Comparison of ENCODE assay signal across 2 cellular contexts in the genomic region with DNA sequence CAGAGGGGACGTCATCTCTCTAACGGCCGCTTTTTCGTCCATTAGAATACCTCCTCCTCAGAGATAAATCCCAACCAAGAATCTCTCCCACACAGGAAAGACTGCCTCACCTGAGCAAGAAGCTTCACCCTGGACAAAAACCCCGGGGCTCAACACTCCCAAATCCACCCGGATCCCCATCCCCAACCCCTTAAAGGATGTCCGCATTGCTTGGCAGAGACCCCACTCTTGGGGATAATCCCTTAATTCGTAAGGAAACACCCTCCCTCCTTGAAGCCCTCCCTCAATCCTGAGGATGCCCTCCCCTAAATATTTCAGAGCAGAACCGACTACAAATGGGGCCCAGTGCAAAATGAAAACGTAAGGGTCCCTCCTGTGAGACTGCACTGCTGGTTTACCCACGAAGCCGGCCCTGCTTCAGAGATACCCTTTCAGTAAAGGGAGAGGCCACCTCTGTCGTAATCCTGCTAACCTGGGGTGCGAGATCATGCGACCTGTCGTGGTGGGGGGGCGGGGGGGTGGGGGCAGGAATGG.
TF ChIP-seq lines count a peak whose summit lies in the region.

No MANE protein-coding gene starts in this region.

TF ChIP-seq in A549, 52 proteins besides CTCF, POLR2A, EP300 and RAD21 (continued from another document):
- TF ChIP-seq, protein P1, sequence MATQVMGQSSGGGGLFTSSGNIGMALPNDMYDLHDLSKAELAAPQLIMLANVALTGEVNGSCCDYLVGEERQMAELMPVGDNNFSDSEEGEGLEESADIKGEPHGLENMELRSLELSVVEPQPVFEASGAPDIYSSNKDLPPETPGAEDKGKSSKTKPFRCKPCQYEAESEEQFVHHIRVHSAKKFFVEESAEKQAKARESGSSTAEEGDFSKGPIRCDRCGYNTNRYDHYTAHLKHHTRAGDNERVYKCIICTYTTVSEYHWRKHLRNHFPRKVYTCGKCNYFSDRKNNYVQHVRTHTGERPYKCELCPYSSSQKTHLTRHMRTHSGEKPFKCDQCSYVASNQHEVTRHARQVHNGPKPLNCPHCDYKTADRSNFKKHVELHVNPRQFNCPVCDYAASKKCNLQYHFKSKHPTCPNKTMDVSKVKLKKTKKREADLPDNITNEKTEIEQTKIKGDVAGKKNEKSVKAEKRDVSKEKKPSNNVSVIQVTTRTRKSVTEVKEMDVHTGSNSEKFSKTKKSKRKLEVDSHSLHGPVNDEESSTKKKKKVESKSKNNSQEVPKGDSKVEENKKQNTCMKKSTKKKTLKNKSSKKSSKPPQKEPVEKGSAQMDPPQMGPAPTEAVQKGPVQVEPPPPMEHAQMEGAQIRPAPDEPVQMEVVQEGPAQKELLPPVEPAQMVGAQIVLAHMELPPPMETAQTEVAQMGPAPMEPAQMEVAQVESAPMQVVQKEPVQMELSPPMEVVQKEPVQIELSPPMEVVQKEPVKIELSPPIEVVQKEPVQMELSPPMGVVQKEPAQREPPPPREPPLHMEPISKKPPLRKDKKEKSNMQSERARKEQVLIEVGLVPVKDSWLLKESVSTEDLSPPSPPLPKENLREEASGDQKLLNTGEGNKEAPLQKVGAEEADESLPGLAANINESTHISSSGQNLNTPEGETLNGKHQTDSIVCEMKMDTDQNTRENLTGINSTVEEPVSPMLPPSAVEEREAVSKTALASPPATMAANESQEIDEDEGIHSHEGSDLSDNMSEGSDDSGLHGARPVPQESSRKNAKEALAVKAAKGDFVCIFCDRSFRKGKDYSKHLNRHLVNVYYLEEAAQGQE (IDR thresholded peaks at IDR 0.05) = no peak
- TF ChIP-seq, protein P2, sequence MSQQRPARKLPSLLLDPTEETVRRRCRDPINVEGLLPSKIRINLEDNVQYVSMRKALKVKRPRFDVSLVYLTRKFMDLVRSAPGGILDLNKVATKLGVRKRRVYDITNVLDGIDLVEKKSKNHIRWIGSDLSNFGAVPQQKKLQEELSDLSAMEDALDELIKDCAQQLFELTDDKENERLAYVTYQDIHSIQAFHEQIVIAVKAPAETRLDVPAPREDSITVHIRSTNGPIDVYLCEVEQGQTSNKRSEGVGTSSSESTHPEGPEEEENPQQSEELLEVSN (IDR thresholded peaks at IDR 0.05; ENCODE audit: borderline replicate concordance, low read depth) = no peak
- no peak for TF ChIP-seq RFX5 (IDR thresholded peaks at IDR 0.05)
- no peak for TF ChIP-seq RNF2 (IDR thresholded peaks at IDR 0.05; ENCODE audit: borderline replicate concordance, low read depth)
- no peak for TF ChIP-seq JUN (IDR thresholded peaks at IDR 0.05)

TF ChIP-seq in SK-N-SH treated with all-trans-retinoic acid at 6 μM for 48 hours, 23 proteins besides CTCF, POLR2A, EP300 and RAD21 (continued from another document):
- no peak for TF ChIP-seq ZNF565 (CRISPR knock-in tag; conservative IDR thresholded peaks at IDR 0.05; ENCODE audit: low read depth)
- TF ChIP-seq ZFP30 (CRISPR knock-in tag; IDR thresholded peaks at IDR 0.05) = no peak
- TF ChIP-seq TCF4 (CRISPR knock-in tag; IDR thresholded peaks at IDR 0.05; ENCODE audit: borderline replicate concordance) = no peak
- TF ChIP-seq, protein P3, sequence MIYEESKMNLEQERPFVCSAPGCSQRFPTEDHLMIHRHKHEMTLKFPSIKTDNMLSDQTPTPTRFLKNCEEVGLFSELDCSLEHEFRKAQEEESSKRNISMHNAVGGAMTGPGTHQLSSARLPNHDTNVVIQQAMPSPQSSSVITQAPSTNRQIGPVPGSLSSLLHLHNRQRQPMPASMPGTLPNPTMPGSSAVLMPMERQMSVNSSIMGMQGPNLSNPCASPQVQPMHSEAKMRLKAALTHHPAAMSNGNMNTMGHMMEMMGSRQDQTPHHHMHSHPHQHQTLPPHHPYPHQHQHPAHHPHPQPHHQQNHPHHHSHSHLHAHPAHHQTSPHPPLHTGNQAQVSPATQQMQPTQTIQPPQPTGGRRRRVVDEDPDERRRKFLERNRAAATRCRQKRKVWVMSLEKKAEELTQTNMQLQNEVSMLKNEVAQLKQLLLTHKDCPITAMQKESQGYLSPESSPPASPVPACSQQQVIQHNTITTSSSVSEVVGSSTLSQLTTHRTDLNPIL (CRISPR knock-in tag; IDR thresholded peaks at IDR 0.05; ENCODE audit: low read depth) = no peak
- TF ChIP-seq, protein P4, sequence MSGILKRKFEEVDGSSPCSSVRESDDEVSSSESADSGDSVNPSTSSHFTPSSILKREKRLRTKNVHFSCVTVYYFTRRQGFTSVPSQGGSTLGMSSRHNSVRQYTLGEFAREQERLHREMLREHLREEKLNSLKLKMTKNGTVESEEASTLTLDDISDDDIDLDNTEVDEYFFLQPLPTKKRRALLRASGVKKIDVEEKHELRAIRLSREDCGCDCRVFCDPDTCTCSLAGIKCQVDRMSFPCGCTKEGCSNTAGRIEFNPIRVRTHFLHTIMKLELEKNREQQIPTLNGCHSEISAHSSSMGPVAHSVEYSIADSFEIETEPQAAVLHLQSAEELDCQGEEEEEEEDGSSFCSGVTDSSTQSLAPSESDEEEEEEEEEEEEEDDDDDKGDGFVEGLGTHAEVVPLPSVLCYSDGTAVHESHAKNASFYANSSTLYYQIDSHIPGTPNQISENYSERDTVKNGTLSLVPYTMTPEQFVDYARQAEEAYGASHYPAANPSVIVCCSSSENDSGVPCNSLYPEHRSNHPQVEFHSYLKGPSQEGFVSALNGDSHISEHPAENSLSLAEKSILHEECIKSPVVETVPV (CRISPR knock-in tag; IDR thresholded peaks at IDR 0.05) = no peak
